8 cellular contexts compared by ENCODE assay signal in genomic region chr22:39502789-39503464, GRCh38. TPM values are rescaled to one million over a fixed set of nuclear protein-coding genes. Genes with fewer than 3 reads are reported as not detected.
A peak's percentile ranks its signal among the peaks of the same experiment; 100 is the strongest.
DNase-seq lines count a peak whose midpoint lies in the region; ATAC-seq and TF ChIP-seq lines count a peak whose summit lies in the region.

No MANE protein-coding gene starts in this region.

- H3K4me1 Mint-ChIP-seq in T-cell = peaks cover 41 to 45% (median 44%) of the 10 kb centered on the region in 3 donors

- peaks cover 28% of the 10 kb centered on the region for H3K36me3 Mint-ChIP-seq in T-cell

- H3K27ac Mint-ChIP-seq in T-cell = peak overlapping the region; percentile 71 to 81

- DNase-seq in SIG-M5 treated with dmso at 0.1 percent for 504 hours (lab: John Stamatoyannopoulos, UW; ENCODE audit: unreplicated experiment) = peak; percentile 53
- DNase-seq in SIG-M5 (lab: John Stamatoyannopoulos, UW) = no peak
- DNase-seq in T-cell = no peak
- peak; percentile 66 to 81 for DNase-seq in foreskin fibroblast
- DNase-seq in epidermal melanocyte (ENCODE audit: insufficient read length, low spot score) = no peak

- peak overlapping the region in 20 of 21 experiments; percentile 49 to 90 (median 86) for H3K27ac ChIP-seq in skin epidermis

- peak overlapping the region; percentile 77 to 86 for H3K4me3 ChIP-seq in foreskin fibroblast (ENCODE audit: low read depth in 1 of 2, low read length in 2 of 2)
- peak overlapping the region; percentile 80 to 100 (median 97) for H3K4me3 ChIP-seq in skin epidermis

- H3K27me3 Mint-ChIP-seq in T-cell = no peaks in the 10 kb centered on the region

- POLR2A ChIA-PET in T-cell (lab: Charles Lee) = interaction anchor here in 1 of 2 donors (1.4 kb wide), 1 partner anchor 17 kb away, joined by 15 read pairs; the partner anchor contains the start of gene ATF4

- peak in 2 of 4 experiments; percentile 3 to 5 for ATAC-seq in T-cell (replicated peaks in 1 of 4)
- no peak for ATAC-seq in GM19395 (IDR thresholded peaks at IDR 0.05; ENCODE audit: unreplicated experiment)
- no peak for ATAC-seq in HG02884 (IDR thresholded peaks at IDR 0.05; ENCODE audit: unreplicated experiment)

- no peak for TF ChIP-seq CTCF in foreskin fibroblast (IDR thresholded peaks at IDR 0.05; ENCODE audit: low read depth, low read length)

- peak overlapping the region; percentile 95 to 99 (median 95) for H3K4me3 Mint-ChIP-seq in T-cell

- CTCF ChIA-PET in T-cell (lab: Charles Lee) = interaction anchor here (0.7 to 2.7 kb wide), 2 partner anchors 20 to 26 kb away, joined by 5 to 27 read pairs; no protein-coding TSS in a partner anchor

- no peaks in the 10 kb centered on the region for H3K9me3 Mint-ChIP-seq in T-cell

RNA-seq across cellular contexts. Expression of gene MIEF1, which starts 0.8 kb away (rescaled TPM):
- total RNA-seq in T-cell = 10 to 100 TPM; 19.7 to 44.1 (median 38.5) TPM

RNA-seq across cellular contexts. Expression of gene ATF4, which starts 17.4 kb away (rescaled TPM):
- total RNA-seq in T-cell = 100 to 1,000 TPM; 236 to 371 (median 327) TPM

RNA-seq across cellular contexts. Expression of gene RPS19BP1, which starts 29.6 kb away (rescaled TPM):
- 10 to 100 TPM; 42.4 to 76.8 (median 73.5) TPM for total RNA-seq in T-cell

RNA-seq across cellular contexts. Expression of gene MGAT3, which starts 46.1 kb away (rescaled TPM):
- 1 to 10 TPM in 3 of 5 donors, under 1 TPM in 2; 0.23 to 2.7 (median 1.1) TPM for total RNA-seq in T-cell

Comparison
In these comparisons a context has a peak if more than half of its experiments do, and no peak if none do; other contexts are left out.
1. DNase-seq: peak in SIG-M5 treated with dmso at 0.1 percent for 504 hours (single experiment) and foreskin fibroblast (2 of 2); none in SIG-M5 (single experiment), T-cell (0 of 34) and epidermal melanocyte (single experiment).